26 cellular contexts compared by ENCODE assay signal in genomic region chr2:85660725-85661124, GRCh38. TPM values are rescaled to one million over a fixed set of nuclear protein-coding genes. Genes with fewer than 3 reads are reported as not detected.
"Had no signal": no experiment of that assay in that cellular context is flagged by ENCODE, and none has a peak within 500 bp of the region (broad histone marks: within the 10 kb centered on the region; RNA-seq: fewer than 3 reads in every experiment).

No MANE protein-coding gene starts in this region.

- H3K36me3 ChIP-seq: neural progenitor cell, pancreas, prostate gland had no signal

- H3K27ac Mint-ChIP-seq: memory B cell; mesothelial cell of epicardium; natural killer cell; neural progenitor cell; stimulated activated memory B cell treated with anti-CD40 and anti-IgM and Interleukin-4, amounts not matched to agents 10 μg/mL and 1 μg/mL and 100 μg/mL, for 72 hours; stimulated activated naive CD8-positive, alpha-beta T cell treated with anti-CD3 and anti-CD28 coated beads, Interleukin-15, Interleukin-2, amounts not matched to agents 100 ng/mL and 50 ng/mL, for 24 hours had no signal

- H3K9me3 Mint-ChIP-seq: memory B cell; mesothelial cell of epicardium; natural killer cell; neural progenitor cell; stimulated activated memory B cell treated with anti-CD40 and anti-IgM and Interleukin-4, amounts not matched to agents 10 μg/mL and 1 μg/mL and 100 μg/mL, for 72 hours; stimulated activated naive CD8-positive, alpha-beta T cell treated with anti-CD3 and anti-CD28 coated beads, Interleukin-15, Interleukin-2, amounts not matched to agents 100 ng/mL and 50 ng/mL, for 24 hours had no signal

- H3K9ac ChIP-seq: neural progenitor cell had no signal

- H3K27ac ChIP-seq: epithelial cell of prostate, neural progenitor cell, pancreas, prostate gland, spleen, tibial artery had no signal

- H3K4me3 ChIP-seq: esophagus squamous epithelium, neural progenitor cell, pancreas, prostate gland, spleen, tibial artery had no signal

- H3K4me1 Mint-ChIP-seq: memory B cell; mesothelial cell of epicardium; neural progenitor cell; stimulated activated memory B cell treated with anti-CD40 and anti-IgM and Interleukin-4, amounts not matched to agents 10 μg/mL and 1 μg/mL and 100 μg/mL, for 72 hours had no signal

- H3K36me3 Mint-ChIP-seq: natural killer cell had no signal

- H3K4me3 Mint-ChIP-seq: memory B cell; mesothelial cell of epicardium; natural killer cell; neural progenitor cell; stimulated activated memory B cell treated with anti-CD40 and anti-IgM and Interleukin-4, amounts not matched to agents 10 μg/mL and 1 μg/mL and 100 μg/mL, for 72 hours; stimulated activated naive CD8-positive, alpha-beta T cell treated with anti-CD3 and anti-CD28 coated beads, Interleukin-15, Interleukin-2, amounts not matched to agents 100 ng/mL and 50 ng/mL, for 24 hours had no signal

- H3K9me3 ChIP-seq: esophagus squamous epithelium, pancreas, prostate gland, spleen, tibial artery had no signal

- ATAC-seq: natural killer cell; pancreas; sciatic nerve; stimulated activated memory B cell treated with anti-CD40 and anti-IgM and Interleukin-4, amounts not matched to agents 10 μg/mL and 1 μg/mL and 100 μg/mL, for 72 hours had no signal

- DNase-seq: effector memory CD4-positive, alpha-beta T cell; esophagus squamous epithelium; foreskin fibroblast; head of caudate nucleus; islet precursor cell; natural killer cell; occipital lobe; spleen; stimulated activated CD4-positive, alpha-beta T cell treated with anti-CD3 and anti-CD28 coated beads, Interleukin-15, amount 100 ng/mL, for 24 hours; stimulated activated CD4-positive, alpha-beta T cell treated with anti-CD3 and anti-CD28 coated beads, Interleukin-1b, Interleukin-23, amount 100 ng/mL, for 48 hours; stimulated activated CD4-positive, alpha-beta T cell treated with anti-CD3 and anti-CD28 coated beads, Interleukin-4, amount 100 ng/mL, for 24 hours; tibial artery had no signal

- H2AFZ ChIP-seq: neural progenitor cell had no signal

- H3K4me1 ChIP-seq: neural progenitor cell, pancreas, prostate gland had no signal

- H3K27me3 ChIP-seq: esophagus squamous epithelium, neural progenitor cell, pancreas, spleen, tibial artery had no signal

- H3K27me3 Mint-ChIP-seq: memory B cell; stimulated activated memory B cell treated with anti-CD40 and anti-IgM and Interleukin-4, amounts not matched to agents 10 μg/mL and 1 μg/mL and 100 μg/mL, for 72 hours; stimulated activated naive CD8-positive, alpha-beta T cell treated with anti-CD3 and anti-CD28 coated beads, Interleukin-15, Interleukin-2, amounts not matched to agents 100 ng/mL and 50 ng/mL, for 24 hours had no signal

- H3K4me2 ChIP-seq: neural progenitor cell had no signal

RNA-seq across cellular contexts. Expression of gene SFTPB, which starts 7.3 kb away (rescaled TPM):
- total RNA-seq: esophagus squamous epithelium, liver, mesothelial cell of epicardium, myocyte, natural killer cell, renal cortical epithelial cell, skeletal muscle tissue had no signal
- polyA plus RNA-seq: liver had no signal

RNA-seq across cellular contexts. Expression of gene GNLY, which starts 33.4 kb away (rescaled TPM):
- total RNA-seq: mesothelial cell of epicardium, occipital lobe, renal cortical epithelial cell, skeletal muscle tissue, temporal lobe had no signal
